ENCODE assay signal across 29 cellular contexts in genomic region chr3:101886626-101887025, GRCh38.
"Had no signal": no experiment of that assay in that cellular context is flagged by ENCODE, and none has a peak within 500 bp of the region (broad histone marks: within the 10 kb centered on the region; RNA-seq: fewer than 3 reads in every experiment).

No MANE protein-coding gene starts in this region.

- H3K4me3 ChIP-seq: SJCRH30, SK-N-MC had no signal

- ATAC-seq: activated CD8-positive, alpha-beta T cell treated with anti-CD3 and anti-CD28 coated beads for 36 hours; activated naive CD8-positive, alpha-beta T cell treated with anti-CD3 and anti-CD28 coated beads, Interleukin-2, amount 50 U/mL, for 24 hours; activated T-cell treated with anti-CD3 and anti-CD28 coated beads, Interleukin-2, amount 50 U/mL, for 72 hours; activated T-helper 17 cell treated with anti-CD3 and anti-CD28 coated beads, Interleukin-2, amount 50 U/mL, for 72 hours; Panc1 had no signal

- DNase-seq: activated CD4-positive, alpha-beta T cell treated with anti-CD3 and anti-CD28 coated beads for 1 hour; activated CD4-positive, alpha-beta T cell treated with anti-CD3 and anti-CD28 coated beads, Interleukin-2, amount 10 ng/mL, durations not matched to agents 24 days and 14 days; activated CD4-positive, alpha-beta T cell treated with anti-CD3 and anti-CD28 coated beads, Interleukin-2, amount 50 U/mL, for 4 hours; activated CD4-positive, CD25-positive, alpha-beta regulatory T cell; activated CD8-positive, alpha-beta T cell treated with anti-CD3 and anti-CD28 coated beads for 36 hours; activated gamma-delta T cell; activated naive CD4-positive, alpha-beta T cell treated with anti-CD3 and anti-CD28 coated beads for 36 hours; activated naive CD8-positive, alpha-beta T cell treated with anti-CD3 and anti-CD28 coated beads, Interleukin-2, amount 50 U/mL, for 24 hours; activated T-cell treated with anti-CD3 and anti-CD28 coated beads, Interleukin-2, amount 50 U/mL, for 1 hour; activated T-cell treated with anti-CD3 and anti-CD28 coated beads, Interleukin-2, amount 50 U/mL, for 72 hours; anterior cingulate cortex; central memory CD4-positive, alpha-beta T cell; KG1; NCI-H1105; NCI-H1417 treated with DMSO at 0.1 percent for 48 hours; NCI-H187 treated with DMSO at 0.1 percent for 48 hours; NCI-H2081; NCI-H2171 treated with DMSO at 0.1 percent for 48 hours; NCI-H2227 treated with DMSO at 0.1 percent for 48 hours; NCI-H446; NCI-H524; NCI-H69; SHP77; SJCRH30; T1000; WERI-Rb-1 had no signal

- H3K36me3 ChIP-seq: SJCRH30, WERI-Rb-1 had no signal

- H3K27ac ChIP-seq: SJCRH30, SK-N-MC, WERI-Rb-1 had no signal

- H3K27me3 ChIP-seq: SJCRH30 had no signal
